7 cellular contexts compared by ENCODE assay signal in genomic region chr10:118932154-118932553, GRCh38.
A peak's percentile ranks its signal among the peaks of the same experiment; 100 is the strongest.
DNase-seq lines count a peak whose midpoint lies in the region; ATAC-seq, FAIRE-seq and TF ChIP-seq lines count a peak whose summit lies in the region.
"Not testable (repeated sequence)": the region's sequence is repeated elsewhere in the genome, so short reads cannot be mapped to it uniquely, and the experiment has no call there.

No MANE protein-coding gene starts in this region.

- ATAC-seq in PC-3 (peak; percentile 85), foreskin keratinocyte (peak; percentile 35)

- not testable (repeated sequence) for H2AFZ ChIP-seq in PC-3 (ENCODE audit: low read length)

- peaks cover 12% of the 10 kb centered on the region for H3K4me1 ChIP-seq in PC-3 (ENCODE audit: insufficient read depth, low read length)
- not testable (repeated sequence) for H3K4me1 ChIP-seq in foreskin keratinocyte

- CTCF ChIA-PET in PC-3 (lab: Charles Lee): not testable (repeated sequence)

- H3K27ac Mint-ChIP-seq in type B pancreatic cell: not testable (repeated sequence)

- H3K9me2 ChIP-seq in PC-3 (replicated peaks; ENCODE audit: low read length): not testable (repeated sequence)

- H3K9me3 ChIP-seq in PC-3 (ENCODE audit: low read length): not testable (repeated sequence)

- H3K27ac ChIP-seq in PC-3 (ENCODE audit: low read length); foreskin keratinocyte: not testable (repeated sequence)

- peaks cover 18% of the 10 kb centered on the region for H3K27me3 Mint-ChIP-seq in type B pancreatic cell

- H3K4me2 ChIP-seq in PC-3 (ENCODE audit: low read length): not testable (repeated sequence)

- not testable (repeated sequence) for H3K4me3 Mint-ChIP-seq in type B pancreatic cell

- POLR2A ChIA-PET in PC-3 (lab: Charles Lee; ENCODE audit: unreplicated experiment): not testable (repeated sequence)

- not testable (repeated sequence) for H3K36me3 Mint-ChIP-seq in type B pancreatic cell

- peak; percentile 43 for FAIRE-seq in bronchial epithelial cell (lab: Jason Lieb, UNC)

- not testable (repeated sequence) for H3K9ac ChIP-seq in PC-3 (ENCODE audit: low read length)

- not testable (repeated sequence) for H3K4me1 Mint-ChIP-seq in type B pancreatic cell (ENCODE audit: unreplicated experiment)

- H3F3A ChIP-seq in PC-3 (ENCODE audit: low read length, unreplicated experiment): not testable (repeated sequence)

- not testable (repeated sequence) for H4K20me1 ChIP-seq in PC-3 (ENCODE audit: low read length)

- intact Hi-C loops in PC-3 (cut with micrococcal nuclease): not testable (repeated sequence)

- H3K79me2 ChIP-seq in PC-3 (ENCODE audit: low read length): not testable (repeated sequence)

- BruUV-seq in PC-3 (replicated peaks; lab: Mats Ljungman, UMichigan): not testable (repeated sequence)

- H3K27me3 ChIP-seq in PC-3 (ENCODE audit: low read length); bronchial epithelial cell (ENCODE audit: control insufficient read depth, insufficient read depth, low read length); foreskin keratinocyte: not testable (repeated sequence)

- peak; percentile 31 for DNase-seq in EL
- peak; percentile 30 for DNase-seq in HCEC 1CT
- peak; percentile 80 for DNase-seq in PC-3
- DNase-seq in bronchial epithelial cell (ENCODE audit: low read depth): peak; percentile 77
- DNase-seq in foreskin keratinocyte: peak in 1 of 2 donors; percentile 45
- DNase-seq in kidney tubule cell (ENCODE audit: low spot score): peak; percentile 39
- DNase-seq in type B pancreatic cell (ENCODE audit: extremely low spot score, unreplicated experiment): peak; percentile 7

- not testable (repeated sequence) for H3K36me3 ChIP-seq in PC-3 (ENCODE audit: low read depth, low read length); bronchial epithelial cell (ENCODE audit: control insufficient read depth, insufficient read depth, low read length)

- TF ChIP-seq CTCF in PC-3 (conservative IDR thresholded peaks at IDR 0.05; ENCODE audit: low read depth, low read length); bronchial epithelial cell (IDR thresholded peaks at IDR 0.05; ENCODE audit: insufficient read depth, low read length, severe bottlenecking); foreskin keratinocyte (conservative IDR thresholded peaks at IDR 0.05); type B pancreatic cell (conservative IDR thresholded peaks at IDR 0.05): not testable (repeated sequence)

- not testable (repeated sequence) for H3K4me3 ChIP-seq in PC-3 (ENCODE audit: low read length); bronchial epithelial cell (ENCODE audit: low read depth, low read length)

- not testable (repeated sequence) for H3K9me3 Mint-ChIP-seq in type B pancreatic cell
